32 cellular contexts compared by ENCODE assay signal in genomic region chr5:15431923-15432322, GRCh38.
"Had no signal": no experiment of that assay in that cellular context is flagged by ENCODE, and none has a peak within 500 bp of the region (broad histone marks: within the 10 kb centered on the region; RNA-seq: fewer than 3 reads in every experiment).

No MANE protein-coding gene starts in this region.

- H3K4me3 ChIP-seq: breast epithelium, esophagus squamous epithelium, left lung, lower lobe of right lung, psoas muscle, sigmoid colon, thyroid gland, upper lobe of left lung, vagina had no signal

- H3K9ac ChIP-seq: parathyroid adenoma had no signal

- ATAC-seq: activated CD8-positive, alpha-beta T cell treated with anti-CD3 and anti-CD28 coated beads for 36 hours; activated naive CD8-positive, alpha-beta T cell treated with anti-CD3 and anti-CD28 coated beads, Interleukin-2, amount 50 U/mL, for 24 hours; left lung; lower lobe of right lung; naive thymus-derived CD8-positive, alpha-beta T cell; psoas muscle; stimulated activated effector memory CD8-positive, alpha-beta T cell treated with anti-CD3 and anti-CD28 coated beads, Interleukin-12 subunit alpha, Interleukin-12 subunit beta, amount 100 ng/mL, for 72 hours had no signal

- H3K36me3 ChIP-seq: esophagus squamous epithelium, left lung, lower lobe of right lung, sigmoid colon, thyroid gland, upper lobe of left lung, vagina had no signal

- H3K27ac Mint-ChIP-seq: activated B cell treated with CpG ODN at 0.5 μM for 24 hours; activated CD8-positive, alpha-beta T cell treated with anti-CD3 and anti-CD28 coated beads for 36 hours; activated naive CD4-positive, alpha-beta T cell treated with anti-CD3 and anti-CD28 coated beads, Interleukin-2, amount 50 U/mL, for 24 hours; activated naive CD8-positive, alpha-beta T cell treated with anti-CD3 and anti-CD28 coated beads, Interleukin-2, amount 50 U/mL, for 24 hours; activated T-helper 2 cell treated with anti-CD3 and anti-CD28 coated beads, Interferon-gamma antibody, Interleukin-2, Interleukin-4, amounts not matched to agents 10 μg/mL and 5 μg/mL and 100 μg/mL, durations not matched to agents 14 hours and 24 hours and 36 hours; dendritic cell treated with granulocyte-macrophage colony-stimulating factor and Interleukin-4, amounts not matched to agents 40 ng/mL and 50 ng/mL, for 4 days; naive thymus-derived CD8-positive, alpha-beta T cell; stimulated activated effector memory CD8-positive, alpha-beta T cell treated with anti-CD3 and anti-CD28 coated beads, Interleukin-12 subunit alpha, Interleukin-12 subunit beta, amount 100 ng/mL, for 72 hours; stimulated activated naive CD8-positive, alpha-beta T cell treated with anti-CD3 and anti-CD28 coated beads, Interleukin-15, Interleukin-2, amounts not matched to agents 100 ng/mL and 50 ng/mL, for 24 hours had no signal

- H3K4me1 Mint-ChIP-seq: activated B cell treated with CpG ODN at 0.5 μM for 24 hours; activated naive CD4-positive, alpha-beta T cell treated with anti-CD3 and anti-CD28 coated beads, Interleukin-2, amount 50 U/mL, for 24 hours; activated naive CD8-positive, alpha-beta T cell treated with anti-CD3 and anti-CD28 coated beads, Interleukin-2, amount 50 U/mL, for 24 hours; naive thymus-derived CD8-positive, alpha-beta T cell; neural crest cell; stimulated activated effector memory CD8-positive, alpha-beta T cell treated with anti-CD3 and anti-CD28 coated beads, Interleukin-12 subunit alpha, Interleukin-12 subunit beta, amount 100 ng/mL, for 72 hours had no signal

- H3K9me3 ChIP-seq: breast epithelium, esophagus squamous epithelium, left lung, lower lobe of right lung, psoas muscle, sigmoid colon, thyroid gland, upper lobe of left lung, vagina had no signal

- H3K9me3 Mint-ChIP-seq: neural crest cell had no signal

- H3K4me3 Mint-ChIP-seq: activated B cell treated with CpG ODN at 0.5 μM for 24 hours; activated CD8-positive, alpha-beta T cell treated with anti-CD3 and anti-CD28 coated beads for 36 hours; activated naive CD4-positive, alpha-beta T cell treated with anti-CD3 and anti-CD28 coated beads, Interleukin-2, amount 50 U/mL, for 24 hours; activated naive CD8-positive, alpha-beta T cell treated with anti-CD3 and anti-CD28 coated beads, Interleukin-2, amount 50 U/mL, for 24 hours; dendritic cell treated with granulocyte-macrophage colony-stimulating factor and Interleukin-4, amounts not matched to agents 40 ng/mL and 50 ng/mL, for 4 days; naive thymus-derived CD8-positive, alpha-beta T cell; neural crest cell; stimulated activated effector memory CD8-positive, alpha-beta T cell treated with anti-CD3 and anti-CD28 coated beads, Interleukin-12 subunit alpha, Interleukin-12 subunit beta, amount 100 ng/mL, for 72 hours; stimulated activated naive CD8-positive, alpha-beta T cell treated with anti-CD3 and anti-CD28 coated beads, Interleukin-15, Interleukin-2, amounts not matched to agents 100 ng/mL and 50 ng/mL, for 24 hours had no signal

- DNase-seq: activated B cell treated with CpG ODN at 0.5 μM for 24 hours; activated CD4-positive, alpha-beta T cell treated with anti-CD3 and anti-CD28 coated beads, Interleukin-2, amount 50 U/mL, for 1 hour; activated CD8-positive, alpha-beta T cell treated with anti-CD3 and anti-CD28 coated beads for 36 hours; activated naive CD8-positive, alpha-beta T cell treated with anti-CD3 and anti-CD28 coated beads, Interleukin-2, amount 50 U/mL, for 24 hours; activated T-cell treated with anti-CD3 and anti-CD28 coated beads, Interleukin-2, amount 50 U/mL, for 48 hours; amygdala; central memory CD4-positive, alpha-beta T cell; effector CD4-positive, alpha-beta T cell; esophagus squamous epithelium; foreskin melanocyte; left lung; lower lobe of right lung; mesenchymal stem cell; naive thymus-derived CD8-positive, alpha-beta T cell; nucleus accumbens; psoas muscle; sigmoid colon; small intestine; stimulated activated CD4-positive, alpha-beta T cell treated with anti-CD3 and anti-CD28 coated beads, Interleukin-4, amount 100 ng/mL, for 24 hours; T-helper 9 cell; thyroid gland; upper lobe of left lung had no signal

- H3K27ac ChIP-seq: breast epithelium, epithelial cell of prostate, esophagus squamous epithelium, left lung, lower lobe of right lung, parathyroid adenoma, psoas muscle, sigmoid colon, thyroid gland, upper lobe of left lung, vagina had no signal

- H3K27me3 ChIP-seq: breast epithelium, esophagus squamous epithelium, left lung, sigmoid colon, thyroid gland, upper lobe of left lung, vagina had no signal

- H3K36me3 Mint-ChIP-seq: activated naive CD4-positive, alpha-beta T cell treated with anti-CD3 and anti-CD28 coated beads, Interleukin-2, amount 50 U/mL, for 24 hours; stimulated activated effector memory CD8-positive, alpha-beta T cell treated with anti-CD3 and anti-CD28 coated beads, Interleukin-12 subunit alpha, Interleukin-12 subunit beta, amount 100 ng/mL, for 72 hours had no signal

- H3K27me3 Mint-ChIP-seq: activated B cell treated with CpG ODN at 0.5 μM for 24 hours; activated CD8-positive, alpha-beta T cell treated with anti-CD3 and anti-CD28 coated beads for 36 hours; activated naive CD4-positive, alpha-beta T cell treated with anti-CD3 and anti-CD28 coated beads, Interleukin-2, amount 50 U/mL, for 24 hours; activated naive CD8-positive, alpha-beta T cell treated with anti-CD3 and anti-CD28 coated beads, Interleukin-2, amount 50 U/mL, for 24 hours; dendritic cell treated with granulocyte-macrophage colony-stimulating factor and Interleukin-4, amounts not matched to agents 40 ng/mL and 50 ng/mL, for 4 days; stimulated activated naive CD8-positive, alpha-beta T cell treated with anti-CD3 and anti-CD28 coated beads, Interleukin-15, Interleukin-2, amounts not matched to agents 100 ng/mL and 50 ng/mL, for 24 hours had no signal

- H3K4me1 ChIP-seq: breast epithelium, esophagus squamous epithelium, left lung, lower lobe of right lung, parathyroid adenoma, psoas muscle, sigmoid colon, thyroid gland, upper lobe of left lung, vagina had no signal
